8 cellular contexts compared by ENCODE assay signal in genomic region chr12:47744005-47744651, GRCh38. TPM values are rescaled to one million over a fixed set of nuclear protein-coding genes. Genes with fewer than 3 reads are reported as not detected.
DNase-seq lines count a peak whose midpoint lies in the region; FAIRE-seq and TF ChIP-seq lines count a peak whose summit lies in the region.

No MANE protein-coding gene starts in this region.

- H3K36me3 ChIP-seq in H1 (ENCODE audit: control insufficient read depth in 2 of 4, insufficient read depth in 4 of 4, low read length in 3 of 4) (no peaks in the 10 kb centered on the region), smooth muscle cell (ENCODE audit: low read depth) (no peaks in the 10 kb centered on the region)

- H3K27me3 ChIP-seq in H1 (replicated peaks in 1 of 4; ENCODE audit: control insufficient read depth in 3 of 4, extremely low read depth in 1 of 4, insufficient read depth in 3 of 4, low read length in 3 of 4) (no peaks in the 10 kb centered on the region), smooth muscle cell (ENCODE audit: low read depth) (no peaks in the 10 kb centered on the region)

- H3K9me3 ChIP-seq in H1 (ENCODE audit: insufficient read depth in 2 of 2, low read depth in 1 of 2, low read length in 1 of 2) (no peaks in the 10 kb centered on the region), smooth muscle cell (replicated peaks; ENCODE audit: low read depth) (no peaks in the 10 kb centered on the region)

- H3K14ac ChIP-seq in H1 (ENCODE audit: insufficient read length), result no peak overlapping the region

- H2BK12ac ChIP-seq in H1 (ENCODE audit: low read depth, low read length), result peak overlapping the region; percentile 76

- peak overlapping the region; percentile 50; the same call in 1 of the 2 replicates for H2BK5ac ChIP-seq in H1 (ENCODE audit: low read depth, low read length)

- H3K4me3 ChIP-seq in H1 (ENCODE audit: extremely low read depth in 1 of 4, insufficient read depth in 2 of 4, low read depth in 3 of 4, low read length in 4 of 4) (no peak overlapping the region), smooth muscle cell (no peak overlapping the region), coronary artery (no peak overlapping the region)

- H2AK5ac ChIP-seq in H1 (ENCODE audit: low read depth, low read length), result no peak overlapping the region

- H3K18ac ChIP-seq in H1 (ENCODE audit: extremely low read depth, low read length), result no peak overlapping the region

- H2AFZ ChIP-seq in H1 (ENCODE audit: low read length) (no peak overlapping the region), smooth muscle cell (ENCODE audit: low read depth) (no peak overlapping the region)

- H3K23ac ChIP-seq in H1 (ENCODE audit: insufficient read length), result no peak overlapping the region

- DNase-seq in D341Med (ENCODE audit: low spot score) (peak; percentile 58), NCI-H1436 (lab: John Stamatoyannopoulos, UW) (peak; percentile 38), H1 (ENCODE audit: low read depth in 1 of 2, low spot score in 2 of 2) (peak; percentile 58 to 83), smooth muscle cell (lab: John Stamatoyannopoulos, UW; ENCODE audit: unreplicated experiment) (no peak), NOMO-1 (lab: John Stamatoyannopoulos, UW; ENCODE audit: unreplicated experiment in 2 of 2) (no peak), coronary artery (ENCODE audit: low spot score) (no peak), OCI-M2 (lab: John Stamatoyannopoulos, UW; ENCODE audit: unreplicated experiment) (no peak)
- DNase-seq in activated CD4-positive, alpha-beta T cell treated with anti-CD3 and anti-CD28 coated beads, Interleukin-2, amount 50 U/mL, for 48 hours, result peak; percentile 59 to 64

- H3K79me1 ChIP-seq in H1 (ENCODE audit: low read depth, low read length), result no peaks in the 10 kb centered on the region

- H4K20me1 ChIP-seq in H1 (replicated peaks in 1 of 2; ENCODE audit: control insufficient read depth in 1 of 2, insufficient read depth in 2 of 2, low read length in 2 of 2), result no peaks in the 10 kb centered on the region
- H4K20me1 ChIP-seq in smooth muscle cell (ENCODE audit: low read depth), result no peaks in the 10 kb centered on the region

- H3K4me2 ChIP-seq in H1 (ENCODE audit: insufficient read depth in 1 of 2, low read depth in 2 of 2, low read length in 2 of 2) (no peak overlapping the region), smooth muscle cell (no peak overlapping the region)

- 37% methylated on average over 10 of the region's 10 CpGs; no CpG with 5 or more reads in 1 of the 2 experiments for WGBS in H1 (ENCODE audit: extremely low coverage in 1 of 2, insufficient coverage in 1 of 2, insufficient read length in 1 of 2, insufficient replicate concordance in 2 of 2, low coverage in 1 of 2, low lambda C conversion rate in 2 of 2, missing lambda C conversion rate in 1 of 2), 2 experiments
- WGBS in smooth muscle cell (ENCODE audit: low lambda C conversion rate), result 35% methylated on average over 10 of the region's 10 CpGs

- peak in 2 of 3 experiments; percentile 95 to 97; a peak in 3 of 4 replicates for TF ChIP-seq CTCF in H1 (IDR thresholded peaks at IDR 0.05; ENCODE audit: control extremely low read depth in 1 of 3, insufficient read depth in 1 of 3, low read depth in 1 of 3, low read length in 3 of 3)
- peak; percentile 44 for TF ChIP-seq CTCF in smooth muscle cell (IDR thresholded peaks at IDR 0.05; ENCODE audit: borderline replicate concordance, insufficient read depth, poor library complexity, severe bottlenecking)
- TF ChIP-seq CTCF in coronary artery (IDR thresholded peaks at IDR 0.05), result no peak

- TF ChIP-seq POLR2A in H1 (IDR thresholded peaks at IDR 0.05; ENCODE audit: control extremely low read depth in 1 of 2, low read depth in 2 of 2, low read length in 2 of 2), result no peak

- H4K8ac ChIP-seq in H1 (ENCODE audit: extremely low read depth, insufficient read depth, low read length), result no peak overlapping the region

- no peak overlapping the region for H2BK120ac ChIP-seq in H1 (replicated peaks; ENCODE audit: low read depth, low read length)

- no peak overlapping the region for H3K4ac ChIP-seq in H1 (replicated peaks; ENCODE audit: insufficient read length, low read depth, low read length)

- no peaks in the 10 kb centered on the region for H3K79me2 ChIP-seq in H1 (ENCODE audit: control insufficient read depth in 1 of 2, insufficient read depth in 2 of 2, low read length in 2 of 2)
- H3K79me2 ChIP-seq in smooth muscle cell (ENCODE audit: low read depth), result no peaks in the 10 kb centered on the region

- H3K23me2 ChIP-seq in H1 (ENCODE audit: low read depth, low read length), result no peaks in the 10 kb centered on the region; the same call in 1 of the 2 replicates

- no peak for TF ChIP-seq EP300 in H1 (IDR thresholded peaks at IDR 0.05; ENCODE audit: borderline replicate concordance in 1 of 2, low read depth in 2 of 2, low read length in 2 of 2)

- H2BK20ac ChIP-seq in H1 (ENCODE audit: low read length), result peak overlapping the region; percentile 72; the same call in 1 of the 2 replicates

- POLR2A ChIA-PET in H1 (lab: Charles Lee; ENCODE audit: partially characterized antibody), result interaction anchor here (0.9 to 7.4 kb wide), 9 partner anchors 7 to 95 kb away, joined by 3 to 79 read pairs (median 8); partner anchors contain the start of genes RAPGEF3 and SLC48A1

- FAIRE-seq in H1 (lab: Jason Lieb, UNC), result peak; percentile 82

- CTCF ChIA-PET in H1 (lab: Charles Lee; ENCODE audit: partially characterized antibody), result interaction anchor here (0.9 to 64.6 kb wide), 19 partner anchors 7 to 206 kb away, joined by 3 to 2442 read pairs (median 10); partner anchors contain the start of genes ENDOU, HDAC7, RAPGEF3 and SLC48A1

- H4K91ac ChIP-seq in H1 (replicated peaks; ENCODE audit: insufficient read length, low read length), result no peak overlapping the region

- H3K9ac ChIP-seq in H1 (replicated peaks in 1 of 4; ENCODE audit: extremely low read depth in 1 of 4, low read depth in 3 of 4, low read length in 3 of 4), result no peak overlapping the region
- no peak overlapping the region for H3K9ac ChIP-seq in smooth muscle cell (ENCODE audit: low read depth)

- peak; percentile 84 to 88 for TF ChIP-seq RAD21 in H1 (IDR thresholded peaks at IDR 0.05 in 1 of 2, conservative IDR thresholded peaks at IDR 0.05 in 1 of 2; ENCODE audit: low read depth in 2 of 2, low read length in 2 of 2)

- H3K56ac ChIP-seq in H1 (replicated peaks; ENCODE audit: insufficient read length, low read depth, low read length), result no peak overlapping the region

- 0 out of 2 replicates have a peak overlapping the region, but pooled peaks have one; percentile 83 for H2BK15ac ChIP-seq in H1 (ENCODE audit: low read length)

- H3K4me1 ChIP-seq in H1 (replicated peaks in 1 of 4; ENCODE audit: control insufficient read depth in 3 of 4, insufficient read depth in 4 of 4, low read length in 3 of 4), result peaks cover 0 to 10% (median 2%) of the 10 kb centered on the region in 4 experiments; a peak in 4 of 7 replicates
- peaks cover 12% of the 10 kb centered on the region for H3K4me1 ChIP-seq in smooth muscle cell (ENCODE audit: low read depth)

- H3F3A ChIP-seq in smooth muscle cell (ENCODE audit: low read depth), result no peaks in the 10 kb centered on the region

- H3K27ac ChIP-seq in H1 (ENCODE audit: low read depth, low read length) (no peak overlapping the region), smooth muscle cell (ENCODE audit: low read depth) (no peak overlapping the region), coronary artery (no peak overlapping the region)

- H4K5ac ChIP-seq in H1 (ENCODE audit: insufficient read length, low read depth, low read length), result no peak overlapping the region

RNA-seq across cellular contexts. Expression of gene RAPGEF3, which starts 14.6 kb away (rescaled TPM):
- 6.7 and 9.4 TPM in 2 replicates for total RNA-seq in H1 (2021; fragmentation: NEBNext Ultra II Directional; extraction: Animal tissue kit (Norgen Biotek cat#: 25700))
- polyA plus RNA-seq in H1 (2011; rRNA removed) (5.0 and 5.2 TPM in 2 replicates), smooth muscle cell (1.9 and 3.6 TPM in 2 replicates)
- 6.0 TPM for polyA plus RNA-seq in H1 (2011; cell fraction: cytosol; rRNA removed)
- polyA plus RNA-seq in H1 (2011; cell fraction: nucleus; rRNA removed), result 31.6 TPM
- polyA plus RNA-seq in H1 (2012, experiment 1 of 2), result 4.1 to 5.7 TPM (median 5.2 TPM) in 4 replicates
- 3.1 TPM for polyA plus RNA-seq in H1 (2012, experiment 2 of 2)
- polyA plus RNA-seq in H1 (2013, experiment 1 of 2), result 4.2 TPM
- polyA plus RNA-seq in H1 (2013, experiment 2 of 2), result 3.9 TPM
- 5.2 and 8.0 TPM in 2 replicates for polyA minus RNA-seq in H1 (2011; rRNA and poly(A)+ RNA removed)
- 1.8 TPM for polyA minus RNA-seq in H1 (2011; cell fraction: cytosol; rRNA and poly(A)+ RNA removed)
- polyA minus RNA-seq in H1 (2011; cell fraction: nucleus; rRNA and poly(A)+ RNA removed), result 16.2 TPM
- 4.0 and 5.6 TPM in 2 replicates for total RNA-seq in smooth muscle cell

RNA-seq across cellular contexts. Expression of gene ENDOU, which starts 18.8 kb away (rescaled TPM):
- not detected in 2 replicates for total RNA-seq in H1 (2021; fragmentation: NEBNext Ultra II Directional; extraction: Animal tissue kit (Norgen Biotek cat#: 25700))
- polyA plus RNA-seq in H1 (2011; rRNA removed) (not detected in 2 replicates), smooth muscle cell (0.47 and 0.74 TPM in 2 replicates)
- polyA plus RNA-seq in H1 (2011; cell fraction: cytosol; rRNA removed), result not detected
- polyA plus RNA-seq in H1 (2011; cell fraction: nucleus; rRNA removed), result not detected
- polyA plus RNA-seq in H1 (2012, experiment 1 of 2), result not detected in 4 replicates
- polyA plus RNA-seq in H1 (2012, experiment 2 of 2), result not detected
- not detected for polyA plus RNA-seq in H1 (2013, experiment 1 of 2)
- not detected for polyA plus RNA-seq in H1 (2013, experiment 2 of 2)
- polyA minus RNA-seq in H1 (2011; rRNA and poly(A)+ RNA removed), result 0.29 TPM in 1 of 2 replicates, not detected in the other
- not detected for polyA minus RNA-seq in H1 (2011; cell fraction: cytosol; rRNA and poly(A)+ RNA removed)
- not detected for polyA minus RNA-seq in H1 (2011; cell fraction: nucleus; rRNA and poly(A)+ RNA removed)
- total RNA-seq in smooth muscle cell, result 1.8 and 5.1 TPM in 2 replicates

RNA-seq across cellular contexts. Expression of gene SLC48A1, which starts 28.9 kb away (rescaled TPM):
- total RNA-seq in H1 (2021; fragmentation: NEBNext Ultra II Directional; extraction: Animal tissue kit (Norgen Biotek cat#: 25700)), result 14.0 and 14.1 TPM in 2 replicates
- 9.5 and 12.1 TPM in 2 replicates for polyA plus RNA-seq in H1 (2011; rRNA removed)
- polyA plus RNA-seq in H1 (2011; cell fraction: cytosol; rRNA removed), result 9.6 TPM
- polyA plus RNA-seq in H1 (2011; cell fraction: nucleus; rRNA removed), result 16.1 TPM
- polyA plus RNA-seq in H1 (2012, experiment 1 of 2), result 8.3 to 11.4 TPM (median 10.2 TPM) in 4 replicates
- 8.6 TPM for polyA plus RNA-seq in H1 (2012, experiment 2 of 2)
- 9.4 TPM for polyA plus RNA-seq in H1 (2013, experiment 1 of 2)
- polyA plus RNA-seq in H1 (2013, experiment 2 of 2), result 10.8 TPM
- 7.2 and 7.3 TPM in 2 replicates for polyA minus RNA-seq in H1 (2011; rRNA and poly(A)+ RNA removed)
- polyA minus RNA-seq in H1 (2011; cell fraction: cytosol; rRNA and poly(A)+ RNA removed), result 6.8 TPM
- polyA minus RNA-seq in H1 (2011; cell fraction: nucleus; rRNA and poly(A)+ RNA removed), result 7.3 TPM
- total RNA-seq in smooth muscle cell, result 2.4 and 11.4 TPM in 2 replicates
- polyA plus RNA-seq in smooth muscle cell, result 6.2 and 8.6 TPM in 2 replicates

RNA-seq across cellular contexts. Expression of gene RPAP3, which starts 38.3 kb away (rescaled TPM):
- 49.6 and 60.5 TPM in 2 replicates for total RNA-seq in H1 (2021; fragmentation: NEBNext Ultra II Directional; extraction: Animal tissue kit (Norgen Biotek cat#: 25700))
- polyA plus RNA-seq in H1 (2011; rRNA removed) (3.1 and 6.4 TPM in 2 replicates), smooth muscle cell (17.0 and 18.9 TPM in 2 replicates)
- polyA plus RNA-seq in H1 (2011; cell fraction: cytosol; rRNA removed), result 10.7 TPM
- 2.6 TPM for polyA plus RNA-seq in H1 (2011; cell fraction: nucleus; rRNA removed)
- polyA plus RNA-seq in H1 (2012, experiment 1 of 2), result 14.1 to 34.7 TPM (median 17.7 TPM) in 4 replicates
- polyA plus RNA-seq in H1 (2012, experiment 2 of 2), result 1.4 TPM
- 34.2 TPM for polyA plus RNA-seq in H1 (2013, experiment 1 of 2)
- polyA plus RNA-seq in H1 (2013, experiment 2 of 2), result 34.5 TPM
- polyA minus RNA-seq in H1 (2011; rRNA and poly(A)+ RNA removed), result 9.4 and 14.2 TPM in 2 replicates
- 7.8 TPM for polyA minus RNA-seq in H1 (2011; cell fraction: cytosol; rRNA and poly(A)+ RNA removed)
- 25.2 TPM for polyA minus RNA-seq in H1 (2011; cell fraction: nucleus; rRNA and poly(A)+ RNA removed)
- 23.0 and 28.6 TPM in 2 replicates for total RNA-seq in smooth muscle cell

Comparison
In these comparisons a context has a peak if more than half of its experiments do, and no peak if none do; other contexts are left out.
1. DNase-seq: peak in D341Med (single experiment), NCI-H1436 (single experiment), activated CD4-positive, alpha-beta T cell treated with anti-CD3 and anti-CD28 coated beads, Interleukin-2, amount 50 U/mL, for 48 hours (2 of 2) and H1 (2 of 2); none in smooth muscle cell (single experiment), NOMO-1 (0 of 2), coronary artery (single experiment) and OCI-M2 (single experiment).